Comparison of ENCODE assay signal across 17 cellular contexts in genomic region chr18:36697905-36698304, GRCh38.
A peak's percentile ranks its signal among the peaks of the same experiment; 100 is the strongest.
DNase-seq lines count a peak whose midpoint lies in the region; ATAC-seq, FAIRE-seq and TF ChIP-seq lines count a peak whose summit lies in the region.
"Had no signal": no experiment of that assay in that cellular context is flagged by ENCODE, and none has a peak within 500 bp of the region (broad histone marks: within the 10 kb centered on the region; RNA-seq: fewer than 3 reads in every experiment).

No MANE protein-coding gene starts in this region.

- no peak overlapping the region for H3K4me3 ChIP-seq in retinal pigment epithelial cell (ENCODE audit: low read length)
- H3K4me3 ChIP-seq: sigmoid colon had no signal

- peak; percentile 77 for FAIRE-seq in RCC 7860 (lab: Jason Lieb, UNC)

- peak; percentile 73 for ATAC-seq in esophagus mucosa
- ATAC-seq: activated naive CD4-positive, alpha-beta T cell treated with anti-CD3 and anti-CD28 coated beads, Interleukin-2, amount 50 U/mL, for 72 hours; CD8-positive, alpha-beta T cell; stimulated activated naive CD8-positive, alpha-beta T cell treated with anti-CD3 and anti-CD28 coated beads, Interleukin-15, amount 100 ng/mL, for 72 hours had no signal

- no peaks in the 10 kb centered on the region for H3K36me3 Mint-ChIP-seq in activated T-helper 2 cell treated with anti-CD3 and anti-CD28 coated beads, Interferon-gamma antibody, Interleukin-2, Interleukin-4, amounts not matched to agents 10 μg/mL and 5 μg/mL and 100 μg/mL, durations not matched to agents 14 hours and 24 hours and 36 hours (ENCODE audit: low read depth)
- H3K36me3 Mint-ChIP-seq: activated naive CD4-positive, alpha-beta T cell treated with anti-CD3 and anti-CD28 coated beads, Interleukin-2, amount 50 U/mL, for 72 hours; CD8-positive, alpha-beta T cell; naive B cell had no signal

- no peak for TF ChIP-seq CTCF in retinal pigment epithelial cell (conservative IDR thresholded peaks at IDR 0.05; ENCODE audit: low read depth, low read length)
- no peak for TF ChIP-seq CTCF in GM20000 (IDR thresholded peaks at IDR 0.05; ENCODE audit: extremely low read depth, missing control alignments)

- no peaks in the 10 kb centered on the region for H3K4me1 Mint-ChIP-seq in activated T-helper 2 cell treated with anti-CD3 and anti-CD28 coated beads, Interferon-gamma antibody, Interleukin-2, Interleukin-4, amounts not matched to agents 10 μg/mL and 5 μg/mL and 100 μg/mL, durations not matched to agents 14 hours and 24 hours and 36 hours (ENCODE audit: low read depth)
- H3K4me1 Mint-ChIP-seq: naive B cell; stimulated activated naive CD8-positive, alpha-beta T cell treated with anti-CD3 and anti-CD28 coated beads, Interleukin-15, amount 100 ng/mL, for 72 hours had no signal

- H3K4me3 Mint-ChIP-seq in activated T-helper 2 cell treated with anti-CD3 and anti-CD28 coated beads, Interferon-gamma antibody, Interleukin-2, Interleukin-4, amounts not matched to agents 10 μg/mL and 5 μg/mL and 100 μg/mL, durations not matched to agents 14 hours and 24 hours and 36 hours (ENCODE audit: low read depth): no peak overlapping the region
- H3K4me3 Mint-ChIP-seq: CD8-positive, alpha-beta T cell; dendritic cell treated with granulocyte-macrophage colony-stimulating factor and Interleukin-4, amounts not matched to agents 40 ng/mL and 50 ng/mL, for 4 days; naive B cell; stimulated activated naive CD8-positive, alpha-beta T cell treated with anti-CD3 and anti-CD28 coated beads, Interleukin-15, amount 100 ng/mL, for 72 hours had no signal

- intact Hi-C loops in activated T-helper 2 cell treated with anti-CD3 and anti-CD28 coated beads, Interferon-gamma antibody, Interleukin-2, Interleukin-4, amounts not matched to agents 10 μg/mL and 5 μg/mL and 100 μg/mL, durations not matched to agents 14 hours and 24 hours and 36 hours (cut with micrococcal nuclease): no loop called here

- no peaks in the 10 kb centered on the region for H3K9me3 Mint-ChIP-seq in activated T-helper 2 cell treated with anti-CD3 and anti-CD28 coated beads, Interferon-gamma antibody, Interleukin-2, Interleukin-4, amounts not matched to agents 10 μg/mL and 5 μg/mL and 100 μg/mL, durations not matched to agents 14 hours and 24 hours and 36 hours
- H3K9me3 Mint-ChIP-seq: activated naive CD4-positive, alpha-beta T cell treated with anti-CD3 and anti-CD28 coated beads, Interleukin-2, amount 50 U/mL, for 72 hours; CD8-positive, alpha-beta T cell; naive B cell; stimulated activated naive CD8-positive, alpha-beta T cell treated with anti-CD3 and anti-CD28 coated beads, Interleukin-15, amount 100 ng/mL, for 72 hours had no signal

- DNase-seq in EL (peak; percentile 61), RCC 7860 (ENCODE audit: low spot score) (peak; percentile 52), retinal pigment epithelial cell (ENCODE audit: low read depth) (peak; percentile 61), NCI-H748 treated with DMSO at 0.1 percent for 48 hours (lab: John Stamatoyannopoulos, UW) (no peak), GM20000 (ENCODE audit: low spot score) (no peak), NOMO-1 (lab: John Stamatoyannopoulos, UW; ENCODE audit: unreplicated experiment in 2 of 2) (no peak)
- no peak for DNase-seq in activated T-helper 2 cell treated with anti-CD3 and anti-CD28 coated beads, Interferon-gamma antibody, Interleukin-2, Interleukin-4, amounts not matched to agents 10 μg/mL and 5 μg/mL and 100 μg/mL, durations not matched to agents 14 hours and 24 hours and 36 hours (ENCODE audit: low spot score)
- DNase-seq: CD8-positive, alpha-beta T cell; KG1; naive B cell; NCI-H1694 treated with DMSO at 0.1 percent for 48 hours; NCI-H774; sigmoid colon; stimulated activated naive CD8-positive, alpha-beta T cell treated with anti-CD3 and anti-CD28 coated beads, Interleukin-15, amount 100 ng/mL, for 72 hours had no signal

- no peak overlapping the region for H3K27ac Mint-ChIP-seq in activated T-helper 2 cell treated with anti-CD3 and anti-CD28 coated beads, Interferon-gamma antibody, Interleukin-2, Interleukin-4, amounts not matched to agents 10 μg/mL and 5 μg/mL and 100 μg/mL, durations not matched to agents 14 hours and 24 hours and 36 hours
- H3K27ac Mint-ChIP-seq: activated naive CD4-positive, alpha-beta T cell treated with anti-CD3 and anti-CD28 coated beads, Interleukin-2, amount 50 U/mL, for 72 hours; CD8-positive, alpha-beta T cell; dendritic cell treated with granulocyte-macrophage colony-stimulating factor and Interleukin-4, amounts not matched to agents 40 ng/mL and 50 ng/mL, for 4 days; naive B cell; stimulated activated naive CD8-positive, alpha-beta T cell treated with anti-CD3 and anti-CD28 coated beads, Interleukin-15, amount 100 ng/mL, for 72 hours had no signal

- H3K27me3 Mint-ChIP-seq in activated T-helper 2 cell treated with anti-CD3 and anti-CD28 coated beads, Interferon-gamma antibody, Interleukin-2, Interleukin-4, amounts not matched to agents 10 μg/mL and 5 μg/mL and 100 μg/mL, durations not matched to agents 14 hours and 24 hours and 36 hours (ENCODE audit: low read depth): peaks cover 13% of the 10 kb centered on the region
- H3K27me3 Mint-ChIP-seq: dendritic cell treated with granulocyte-macrophage colony-stimulating factor and Interleukin-4, amounts not matched to agents 40 ng/mL and 50 ng/mL, for 4 days had no signal

Comparison
In these comparisons a context has a peak if more than half of its experiments do, and no peak if none do; other contexts are left out.
1. DNase-seq: peak in EL (single experiment), RCC 7860 (single experiment) and retinal pigment epithelial cell (single experiment); none in NCI-H748 treated with DMSO at 0.1 percent for 48 hours (single experiment), activated T-helper 2 cell treated with anti-CD3 and anti-CD28 coated beads, Interferon-gamma antibody, Interleukin-2, Interleukin-4, amounts not matched to agents 10 μg/mL and 5 μg/mL and 100 μg/mL, durations not matched to agents 14 hours and 24 hours and 36 hours (single experiment), GM20000 (single experiment) and NOMO-1 (0 of 2).